ENCODE assay signal across 10 cellular contexts in genomic region chr2:63590621-63591408, GRCh38.
DNase-seq lines count a peak whose midpoint lies in the region; ATAC-seq and TF ChIP-seq lines count a peak whose summit lies in the region.
"Had no signal": no experiment of that assay in that cellular context is flagged by ENCODE, and none has a peak within 500 bp of the region (broad histone marks: within the 10 kb centered on the region; RNA-seq: fewer than 3 reads in every experiment).

No MANE protein-coding gene starts in this region.

- H3K36me3 ChIP-seq in SU-DHL-6 (ENCODE audit: low read length), result peaks cover 21% of the 10 kb centered on the region
- H3K36me3 ChIP-seq in iPS-20b (ENCODE audit: insufficient read depth, low read depth, low read length), result peaks cover 50% of the 10 kb centered on the region

- no peak for TF ChIP-seq CTCF in SU-DHL-6 (IDR thresholded peaks at IDR 0.05; ENCODE audit: insufficient read depth, low read length, poor library complexity, severe bottlenecking)

- H3K27me3 ChIP-seq in SU-DHL-6 (ENCODE audit: low read length), result no peaks in the 10 kb centered on the region
- no peaks in the 10 kb centered on the region for H3K27me3 ChIP-seq in iPS-20b (ENCODE audit: insufficient read depth, low read length)
- H3K27me3 ChIP-seq: tibial artery had no signal

- peaks cover 19% of the 10 kb centered on the region; the same call in 1 of the 2 replicates for H4K20me1 ChIP-seq in SU-DHL-6 (ENCODE audit: low read depth, low read length)

- peaks cover 40% of the 10 kb centered on the region for H3F3A ChIP-seq in SU-DHL-6 (ENCODE audit: insufficient read depth)

- peaks cover 14% of the 10 kb centered on the region; the same call in 1 of the 2 replicates for H3K4me1 ChIP-seq in iPS-20b (ENCODE audit: insufficient read depth, low read length)

- peak; percentile 86 to 91 for DNase-seq in AML-193 (lab: John Stamatoyannopoulos, UW)
- no peak for DNase-seq in midbrain (lab: John Stamatoyannopoulos, UW)

- ATAC-seq in GM18858 (IDR thresholded peaks at IDR 0.05; ENCODE audit: unreplicated experiment) (peak; percentile 19), HG03159 (IDR thresholded peaks at IDR 0.05; ENCODE audit: unreplicated experiment) (no peak), HG02840 (IDR thresholded peaks at IDR 0.05; ENCODE audit: low FRiP score, unreplicated experiment) (no peak), HG02759 (IDR thresholded peaks at IDR 0.05; ENCODE audit: unreplicated experiment) (no peak)
- ATAC-seq: mucosa of descending colon had no signal

- H2AFZ ChIP-seq in SU-DHL-6 (ENCODE audit: low read depth, low read length, severe bottlenecking), result no peak overlapping the region

- H3K9ac ChIP-seq in SU-DHL-6 (ENCODE audit: low read length) (peak overlapping the region; percentile 84), iPS-20b (ENCODE audit: low read depth, low read length) (peak overlapping the region; percentile 98; the same call in 1 of the 2 replicates)

- no peaks in the 10 kb centered on the region for H3K9me2 ChIP-seq in SU-DHL-6 (replicated peaks; ENCODE audit: insufficient read depth, low read length)

- peak overlapping the region; percentile 87 for H3K4me3 ChIP-seq in SU-DHL-6 (ENCODE audit: insufficient read depth, low read length, poor library complexity, severe bottlenecking)
- H3K4me3 ChIP-seq in iPS-20b (ENCODE audit: low read length), result peak overlapping the region; percentile 100
- H3K4me3 ChIP-seq: mucosa of descending colon had no signal

- peak overlapping the region; percentile 93 for H3K4me2 ChIP-seq in SU-DHL-6 (ENCODE audit: low read depth, low read length, poor library complexity, severe bottlenecking)

- H3K9me3 ChIP-seq in SU-DHL-6 (ENCODE audit: insufficient read depth, low read length) (no peaks in the 10 kb centered on the region), iPS-20b (ENCODE audit: insufficient read depth, low read depth, low read length) (no peaks in the 10 kb centered on the region)
- H3K9me3 ChIP-seq: mucosa of descending colon, tibial artery had no signal

- H3K27ac ChIP-seq in SU-DHL-6 (ENCODE audit: low read depth, low read length) (peak overlapping the region; percentile 90), iPS-20b (ENCODE audit: low read length) (no peak overlapping the region)
- H3K27ac ChIP-seq: tibial artery had no signal

- peaks cover 91% of the 10 kb centered on the region for H3K79me2 ChIP-seq in SU-DHL-6 (ENCODE audit: insufficient read depth, low read length)
